ENCODE assay signal across 21 cellular contexts in the genomic region with DNA sequence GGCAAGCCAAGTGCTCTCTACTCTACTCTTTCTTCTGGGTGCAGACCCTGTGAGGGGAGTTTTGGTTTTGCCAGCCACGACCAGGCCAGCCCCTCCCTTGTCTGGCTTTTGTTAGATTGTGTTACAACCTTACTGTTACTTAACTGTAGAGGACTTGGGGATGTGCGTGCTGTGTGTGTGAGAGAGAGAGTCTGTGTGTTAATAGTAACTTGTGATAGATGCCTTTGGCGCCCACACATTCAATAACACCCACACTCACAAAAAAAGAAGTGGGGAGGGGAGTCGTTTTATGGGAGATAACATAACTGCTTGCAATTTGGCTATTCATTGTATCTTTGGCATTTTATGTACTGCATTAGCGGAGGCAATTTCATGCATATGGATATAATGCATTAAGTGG.
DNase-seq lines count a peak whose midpoint lies in the region; ATAC-seq, FAIRE-seq and TF ChIP-seq lines count a peak whose summit lies in the region.
"Had no signal": no experiment of that assay in that cellular context is flagged by ENCODE, and none has a peak within 500 bp of the region (broad histone marks: within the 10 kb centered on the region; RNA-seq: fewer than 3 reads in every experiment).

No MANE protein-coding gene starts in this region.

- 0 out of 2 replicates have a peak, but pooled peaks cover 3% of the 10 kb centered on the region for H3K9me3 ChIP-seq in BE2C

- peak; percentile 85 for FAIRE-seq in urothelium cell line (lab: Jason Lieb, UNC)
- FAIRE-seq: A549, D721Med, G401.6, GM12891, GM19239 had no signal

- DNase-seq in HL-60 (ENCODE audit: low read depth in 1 of 2, low spot score in 1 of 2): no peak
- DNase-seq in memory B cell (ENCODE audit: low spot score in 2 of 2): no peak
- no peak for DNase-seq in urothelium cell line (ENCODE audit: low spot score)
- DNase-seq in BE2C: no peak
- DNase-seq in NCI-H1105 (lab: John Stamatoyannopoulos, UW): no peak
- DNase-seq: CD8-positive, alpha-beta T cell; COR-L47; DMS153; DMS79 treated with DMSO at 0.1 percent for 48 hours; EL; GOT3; IMR-90 had no signal

- H3K27me3 Mint-ChIP-seq in brain (peaks cover 9% of the 10 kb centered on the region), memory B cell (no peaks in the 10 kb centered on the region)

- H3K27ac Mint-ChIP-seq in brain (peak overlapping the region; percentile 62 to 89 (median 82)), memory B cell (peak overlapping the region; percentile 78)
- H3K27ac Mint-ChIP-seq: CD8-positive, alpha-beta T cell had no signal

- no peak overlapping the region for H3K4me3 ChIP-seq in HL-60 (replicated peaks; ENCODE audit: insufficient read depth, low read length)
- H3K4me3 ChIP-seq in BE2C (ENCODE audit: low read depth, low read length): no peak overlapping the region
- H3K4me3 ChIP-seq: A549 had no signal

- peaks cover 0 to 5% (median 0%) of the 10 kb centered on the region in 5 experiments for H3K9me3 Mint-ChIP-seq in brain
- no peaks in the 10 kb centered on the region for H3K9me3 Mint-ChIP-seq in memory B cell
- H3K9me3 Mint-ChIP-seq: CD8-positive, alpha-beta T cell had no signal

- no peaks in the 10 kb centered on the region for H3K36me3 ChIP-seq in BE2C

- H3K27me3 ChIP-seq in HL-60 (ENCODE audit: insufficient read depth, poor library complexity, severe bottlenecking): no peaks in the 10 kb centered on the region
- no peaks in the 10 kb centered on the region for H3K27me3 ChIP-seq in BE2C

- no peaks in the 10 kb centered on the region for H3K36me3 Mint-ChIP-seq in brain
- H3K36me3 Mint-ChIP-seq in memory B cell: no peaks in the 10 kb centered on the region
- H3K36me3 Mint-ChIP-seq: CD14-positive monocyte; CD8-positive, alpha-beta T cell had no signal

- TF ChIP-seq CTCF in HL-60 (IDR thresholded peaks at IDR 0.05; ENCODE audit: insufficient read depth, low read length) (no peak), brain (conservative IDR thresholded peaks at IDR 0.05) (no peak), BE2C (IDR thresholded peaks at IDR 0.05; ENCODE audit: low read depth, low read length) (no peak)

- ATAC-seq in memory B cell (ENCODE audit: low read depth) (no peak), GM18858 (IDR thresholded peaks at IDR 0.05; ENCODE audit: unreplicated experiment) (no peak)
- ATAC-seq: A549; CD8-positive, alpha-beta T cell; HCT116 had no signal

- H3K4me1 Mint-ChIP-seq in brain (peaks cover 69% of the 10 kb centered on the region), memory B cell (peaks cover 16% of the 10 kb centered on the region)

- peak overlapping the region; percentile 78 for H3K27ac ChIP-seq in HL-60 (replicated peaks)
- H3K27ac ChIP-seq: A549 had no signal

- H3K4me3 Mint-ChIP-seq in brain: peak overlapping the region; percentile 10 to 69 (median 39)
- H3K4me3 Mint-ChIP-seq in memory B cell: no peak overlapping the region
- H3K4me3 Mint-ChIP-seq: CD14-positive monocyte; CD8-positive, alpha-beta T cell had no signal

- H3K4me1 ChIP-seq in BE2C: peaks cover 2% of the 10 kb centered on the region; the same call in 1 of the 2 replicates
